Comparison of ENCODE assay signal across 21 cellular contexts in the genomic region with DNA sequence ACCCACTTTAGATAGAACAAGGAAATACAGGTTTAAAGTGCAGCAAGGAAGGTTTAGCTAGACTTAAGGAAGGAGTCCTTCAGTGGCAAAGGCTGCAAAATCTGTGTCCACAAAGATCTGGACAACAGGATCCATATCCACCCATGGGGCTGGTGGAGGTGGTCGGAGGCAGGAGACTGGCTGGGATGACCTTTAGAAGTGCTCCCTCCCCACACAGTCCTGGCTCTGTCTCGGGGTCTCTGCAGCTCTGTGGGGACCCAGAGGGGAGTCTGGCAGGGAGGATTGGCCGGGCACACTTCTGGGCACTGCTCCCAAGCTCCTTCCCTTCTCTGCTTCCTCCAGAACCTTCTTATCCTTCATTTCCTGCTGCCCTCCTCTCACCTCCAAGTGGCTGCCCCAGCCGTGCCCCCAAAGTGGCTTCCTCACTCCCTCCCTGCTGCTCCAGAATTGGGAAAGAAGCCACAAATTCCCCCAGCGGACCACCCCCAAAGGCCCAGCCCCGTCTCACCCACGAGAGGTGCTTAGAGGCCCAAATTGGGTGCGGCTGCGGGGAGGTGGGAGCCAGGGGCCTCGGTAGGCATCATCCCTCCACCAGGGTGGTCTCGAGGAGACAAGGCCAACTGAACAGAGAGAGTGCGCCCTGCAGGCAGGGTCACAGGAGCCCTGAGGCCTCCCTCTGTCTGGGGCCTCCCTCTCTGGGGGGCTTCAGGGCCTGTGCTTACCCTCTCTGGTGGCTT. TPM values are rescaled to one million over a fixed set of nuclear protein-coding genes. Genes with fewer than 3 reads are reported as not detected.
DNase-seq lines count a peak whose midpoint lies in the region; ATAC-seq, FAIRE-seq and TF ChIP-seq lines count a peak whose summit lies in the region.
"Had no signal": no experiment of that assay in that cellular context is flagged by ENCODE, and none has a peak within 500 bp of the region (broad histone marks: within the 10 kb centered on the region; RNA-seq: fewer than 3 reads in every experiment).

No MANE protein-coding gene starts in this region.

- H3K9me3 Mint-ChIP-seq in activated CD8-positive, alpha-beta T cell treated with anti-CD3 and anti-CD28 coated beads, Interleukin-2, amount 10 ng/mL, durations not matched to agents 7 days and 5 days (ENCODE audit: insufficient read depth): no peaks in the 10 kb centered on the region
- H3K9me3 Mint-ChIP-seq in activated CD8-positive, alpha-beta T cell treated with anti-CD3 and anti-CD28 coated beads for 36 hours: no peaks in the 10 kb centered on the region
- H3K9me3 Mint-ChIP-seq in activated CD4-positive, alpha-beta memory T cell treated with anti-CD3 and anti-CD28 coated beads, Interleukin-2, amount 10 ng/mL, durations not matched to agents 7 days and 5 days: no peaks in the 10 kb centered on the region
- H3K9me3 Mint-ChIP-seq: CD4-positive, alpha-beta memory T cell had no signal

- H4K5ac ChIP-seq in mesendoderm (ENCODE audit: low read length): no peak overlapping the region

- H3K79me2 ChIP-seq in K562 (ENCODE audit: control insufficient read depth, insufficient read depth, low read length) (no peaks in the 10 kb centered on the region), mesendoderm (ENCODE audit: control insufficient read depth, insufficient read depth, low read length) (no peaks in the 10 kb centered on the region)

- no peaks in the 10 kb centered on the region for H4K20me1 ChIP-seq in K562 (replicated peaks; ENCODE audit: control insufficient read depth, insufficient read depth, low read length)

- H2BK5ac ChIP-seq in mesendoderm (ENCODE audit: low read length): peak overlapping the region; percentile 1

- H3K36me3 Mint-ChIP-seq in activated CD8-positive, alpha-beta T cell treated with anti-CD3 and anti-CD28 coated beads, Interleukin-2, amount 10 ng/mL, durations not matched to agents 7 days and 5 days (ENCODE audit: low read depth): no peaks in the 10 kb centered on the region
- no peaks in the 10 kb centered on the region for H3K36me3 Mint-ChIP-seq in activated CD8-positive, alpha-beta T cell treated with anti-CD3 and anti-CD28 coated beads for 36 hours (ENCODE audit: low read depth)
- H3K36me3 Mint-ChIP-seq in activated CD4-positive, alpha-beta memory T cell treated with anti-CD3 and anti-CD28 coated beads, Interleukin-2, amount 10 ng/mL, durations not matched to agents 7 days and 5 days (ENCODE audit: low read depth): no peaks in the 10 kb centered on the region
- H3K36me3 Mint-ChIP-seq: CD4-positive, alpha-beta memory T cell had no signal

- 49% methylated on average over 9 of the region's 12 CpGs for WGBS in K562 (ENCODE audit: insufficient coverage, low coverage, missing lambda C conversion rate)
- no CpG with 5 or more reads among the region's 12 CpGs for WGBS in mesendoderm (ENCODE audit: extremely low coverage, insufficient coverage, low lambda C conversion rate)

- H2AFZ ChIP-seq in K562 (ENCODE audit: low read depth, low read length): no peak overlapping the region
- H2AFZ ChIP-seq: GM23248, PC-9 had no signal

- H3K27me3 Mint-ChIP-seq in activated CD8-positive, alpha-beta T cell treated with anti-CD3 and anti-CD28 coated beads, Interleukin-2, amount 10 ng/mL, durations not matched to agents 7 days and 5 days (ENCODE audit: low read depth): no peaks in the 10 kb centered on the region
- H3K27me3 Mint-ChIP-seq in activated CD8-positive, alpha-beta T cell treated with anti-CD3 and anti-CD28 coated beads for 36 hours: no peaks in the 10 kb centered on the region
- no peaks in the 10 kb centered on the region for H3K27me3 Mint-ChIP-seq in activated CD4-positive, alpha-beta memory T cell treated with anti-CD3 and anti-CD28 coated beads, Interleukin-2, amount 10 ng/mL, durations not matched to agents 7 days and 5 days
- H3K27me3 Mint-ChIP-seq: CD4-positive, alpha-beta memory T cell had no signal

- no peaks in the 10 kb centered on the region for H3K9me1 ChIP-seq in K562 (ENCODE audit: control insufficient read depth, insufficient read depth, low read length)

- POLR2A ChIA-PET in activated CD8-positive, alpha-beta T cell treated with anti-CD3 and anti-CD28 coated beads, Interleukin-2, amount 10 ng/mL, durations not matched to agents 7 days and 5 days (lab: Charles Lee): interaction anchor here (0.6 kb wide), 1 partner anchor 1169 kb away, joined by 4 read pairs; no protein-coding TSS in a partner anchor
- POLR2A ChIA-PET in activated CD8-positive, alpha-beta T cell treated with anti-CD3 and anti-CD28 coated beads for 36 hours (lab: Charles Lee): interaction anchor here (0.6 kb wide), 1 partner anchor 25 kb away, joined by 3 read pairs; the partner anchor contains the start of gene EIF2B2
- POLR2A ChIA-PET in K562 (lab: Yijun Ruan, JAX): interaction anchor here (0.7 kb wide), 1 partner anchor 25 kb away, joined by 3 read pairs; the partner anchor contains the start of gene EIF2B2
- POLR2A ChIA-PET in activated CD4-positive, alpha-beta memory T cell treated with anti-CD3 and anti-CD28 coated beads, Interleukin-2, amount 10 ng/mL, durations not matched to agents 7 days and 5 days (lab: Charles Lee): no interaction called here

- CTCF ChIA-PET in activated CD8-positive, alpha-beta T cell treated with anti-CD3 and anti-CD28 coated beads, Interleukin-2, amount 10 ng/mL, durations not matched to agents 7 days and 5 days (lab: Charles Lee): no interaction called here
- CTCF ChIA-PET in activated CD8-positive, alpha-beta T cell treated with anti-CD3 and anti-CD28 coated beads for 36 hours (lab: Charles Lee): interaction anchor here (1.4 kb wide), 1 partner anchor 31 kb away, joined by 4 read pairs; no protein-coding TSS in a partner anchor
- CTCF ChIA-PET in K562 (lab: Yijun Ruan, JAX; ENCODE audit: low intra/inter-chr PET ratio): no interaction called here
- CTCF ChIA-PET in activated CD4-positive, alpha-beta memory T cell treated with anti-CD3 and anti-CD28 coated beads, Interleukin-2, amount 10 ng/mL, durations not matched to agents 7 days and 5 days (lab: Charles Lee): no interaction called here

- TF ChIP-seq CTCF in activated CD8-positive, alpha-beta T cell treated with anti-CD3 and anti-CD28 coated beads for 36 hours (IDR thresholded peaks at IDR 0.05): no peak
- TF ChIP-seq CTCF in K562 (IDR thresholded peaks at IDR 0.05 in 2 of 3, conservative IDR thresholded peaks at IDR 0.05 in 1 of 3; ENCODE audit: insufficient read depth in 2 of 3, low read depth in 1 of 3, low read length in 3 of 3) (no peak), tibial artery (IDR thresholded peaks at IDR 0.05) (no peak)

- peak overlapping the region; percentile 17 for H2BK120ac ChIP-seq in mesendoderm (ENCODE audit: low read depth, low read length)

- H3K36me3 ChIP-seq in K562 (ENCODE audit: control insufficient read depth, insufficient read depth, low read length) (no peaks in the 10 kb centered on the region), mesendoderm (ENCODE audit: control insufficient read depth, insufficient read depth, low read length) (no peaks in the 10 kb centered on the region), tibial artery (no peaks in the 10 kb centered on the region)

- intact Hi-C loops in activated CD8-positive, alpha-beta T cell treated with anti-CD3 and anti-CD28 coated beads for 36 hours (cut with micrococcal nuclease): no loop called here
- intact Hi-C loops in K562 (cut with micrococcal nuclease): no loop called here
- intact Hi-C loops in tibial artery (cut with DNase I; ENCODE audit: low total_unique reads): no loop called here
- intact Hi-C loops in sciatic nerve (cut with DNase I): no loop called here

- H3K18ac ChIP-seq in mesendoderm (ENCODE audit: low read length): peak overlapping the region; percentile 5

- H3K27ac Mint-ChIP-seq in activated CD8-positive, alpha-beta T cell treated with anti-CD3 and anti-CD28 coated beads, Interleukin-2, amount 10 ng/mL, durations not matched to agents 7 days and 5 days: peak overlapping the region; percentile 49
- no peak overlapping the region for H3K27ac Mint-ChIP-seq in activated CD8-positive, alpha-beta T cell treated with anti-CD3 and anti-CD28 coated beads for 36 hours
- no peak overlapping the region for H3K27ac Mint-ChIP-seq in activated CD4-positive, alpha-beta memory T cell treated with anti-CD3 and anti-CD28 coated beads, Interleukin-2, amount 10 ng/mL, durations not matched to agents 7 days and 5 days
- H3K27ac Mint-ChIP-seq: CD4-positive, alpha-beta memory T cell had no signal

- H3K4me3 ChIP-seq in K562 (no peak overlapping the region), mesendoderm (ENCODE audit: low read length) (no peak overlapping the region), tibial artery (no peak overlapping the region)
- H3K4me3 ChIP-seq: GM23248, PC-9 had no signal

- no peak overlapping the region for H3K4me3 Mint-ChIP-seq in activated CD8-positive, alpha-beta T cell treated with anti-CD3 and anti-CD28 coated beads, Interleukin-2, amount 10 ng/mL, durations not matched to agents 7 days and 5 days
- no peak overlapping the region for H3K4me3 Mint-ChIP-seq in activated CD8-positive, alpha-beta T cell treated with anti-CD3 and anti-CD28 coated beads for 36 hours
- no peak overlapping the region for H3K4me3 Mint-ChIP-seq in activated CD4-positive, alpha-beta memory T cell treated with anti-CD3 and anti-CD28 coated beads, Interleukin-2, amount 10 ng/mL, durations not matched to agents 7 days and 5 days
- H3K4me3 Mint-ChIP-seq: CD4-positive, alpha-beta memory T cell had no signal

- H2BK15ac ChIP-seq in mesendoderm (replicated peaks; ENCODE audit: low read depth): no peak overlapping the region

- H3K4me1 ChIP-seq in K562 (replicated peaks in 1 of 2; ENCODE audit: control insufficient read depth in 2 of 2, insufficient read depth in 2 of 2, low read length in 2 of 2): peaks cover 0 to 35% of the 10 kb centered on the region in 2 experiments; a peak in 2 of 5 replicates
- peaks cover 29% of the 10 kb centered on the region for H3K4me1 ChIP-seq in mesendoderm (ENCODE audit: control insufficient read depth, low read depth, low read length)
- peaks cover 5 to 72% (median 61%) of the 10 kb centered on the region in 4 donors for H3K4me1 ChIP-seq in tibial artery

- H3K23ac ChIP-seq in mesendoderm (ENCODE audit: low read length): no peak overlapping the region

- H2AK5ac ChIP-seq in mesendoderm (ENCODE audit: low read length): peak overlapping the region; percentile 13

- no peak for ATAC-seq in activated CD8-positive, alpha-beta T cell treated with anti-CD3 and anti-CD28 coated beads, Interleukin-2, amount 10 ng/mL, durations not matched to agents 7 days and 5 days
- no peak for ATAC-seq in activated CD8-positive, alpha-beta T cell treated with anti-CD3 and anti-CD28 coated beads for 36 hours
- ATAC-seq in K562: no peak
- no peak for ATAC-seq in HG02642 (IDR thresholded peaks at IDR 0.05; ENCODE audit: poor library complexity, unreplicated experiment)
- no peak for ATAC-seq in sciatic nerve

- TF ChIP-seq POLR2A in K562 (conservative IDR thresholded peaks at IDR 0.05): no peak

- no peak for DNase-seq in activated CD8-positive, alpha-beta T cell treated with anti-CD3 and anti-CD28 coated beads, Interleukin-2, amount 10 ng/mL, durations not matched to agents 7 days and 5 days
- no peak for DNase-seq in activated CD8-positive, alpha-beta T cell treated with anti-CD3 and anti-CD28 coated beads for 36 hours
- peak in 1 of 4 experiments; percentile 3 for DNase-seq in K562 (ENCODE audit: extremely low read depth in 1 of 4, low spot score in 3 of 4)
- no peak for DNase-seq in mesendoderm
- peak in 1 of 2 donors; percentile 65 for DNase-seq in tibial artery
- DNase-seq in activated CD4-positive, alpha-beta memory T cell treated with anti-CD3 and anti-CD28 coated beads, Interleukin-2, amount 10 ng/mL, durations not matched to agents 7 days and 5 days: no peak
- DNase-seq in sciatic nerve (ENCODE audit: low spot score): no peak
- DNase-seq: Calu3; CD4-positive, alpha-beta memory T cell; DMS53; GM23248; Karpas-422; NCI-H1436; NCI-H2029; NCI-H526; PC-9 had no signal

- peaks cover 18% of the 10 kb centered on the region for H3K4me1 Mint-ChIP-seq in activated CD8-positive, alpha-beta T cell treated with anti-CD3 and anti-CD28 coated beads, Interleukin-2, amount 10 ng/mL, durations not matched to agents 7 days and 5 days (ENCODE audit: low read depth)
- peaks cover 5% of the 10 kb centered on the region for H3K4me1 Mint-ChIP-seq in activated CD8-positive, alpha-beta T cell treated with anti-CD3 and anti-CD28 coated beads for 36 hours (ENCODE audit: low read depth)
- peaks cover 6% of the 10 kb centered on the region for H3K4me1 Mint-ChIP-seq in activated CD4-positive, alpha-beta memory T cell treated with anti-CD3 and anti-CD28 coated beads, Interleukin-2, amount 10 ng/mL, durations not matched to agents 7 days and 5 days

- H3K79me1 ChIP-seq in mesendoderm (ENCODE audit: low read length): no peaks in the 10 kb centered on the region

- H3K9ac ChIP-seq in K562 (ENCODE audit: insufficient read depth in 1 of 2, low read depth in 2 of 2, low read length in 2 of 2) (no peak overlapping the region), mesendoderm (ENCODE audit: low read length) (no peak overlapping the region)
- H3K9ac ChIP-seq: GM23248 had no signal

- BruUV-seq in K562 (replicated peaks; lab: Mats Ljungman, UMichigan): no TSS peak

- FAIRE-seq in K562 (lab: Jason Lieb, UNC): no peak
- FAIRE-seq: GM12891, GM19239 had no signal

- H3K4me2 ChIP-seq in K562 (ENCODE audit: insufficient read depth, low read length) (no peak overlapping the region), mesendoderm (ENCODE audit: low read length) (no peak overlapping the region)
- H3K4me2 ChIP-seq: PC-9 had no signal

- in situ Hi-C loops in K562 (cut with MboI): no loop called here

- H3K4ac ChIP-seq in mesendoderm (ENCODE audit: low read depth, low read length): peak overlapping the region; percentile 29

- no peak overlapping the region for H3K27ac ChIP-seq in K562 (ENCODE audit: extremely low read depth, low read depth, low read length)
- H3K27ac ChIP-seq in mesendoderm (ENCODE audit: low read depth, low read length): no peak overlapping the region
- H3K27ac ChIP-seq in tibial artery: peak overlapping the region; percentile 80 to 94
- H3K27ac ChIP-seq: 22Rv1, GM23248, PC-9 had no signal

- TF ChIP-seq RAD21 in K562 (CRISPR knock-in tag; conservative IDR thresholded peaks at IDR 0.05 in 1 of 2, IDR thresholded peaks at IDR 0.05 in 1 of 2): no peak

- H3K56ac ChIP-seq in mesendoderm (ENCODE audit: low read length): peak overlapping the region; percentile 15

- no peaks in the 10 kb centered on the region for H3K9me3 ChIP-seq in K562 (replicated peaks; ENCODE audit: control insufficient read depth, insufficient read depth, low read depth, low read length)
- H3K9me3 ChIP-seq in tibial artery: no peaks in the 10 kb centered on the region

- no peaks in the 10 kb centered on the region for H3K27me3 ChIP-seq in K562 (ENCODE audit: control insufficient read depth in 2 of 2, insufficient read depth in 2 of 2, low read length in 2 of 2)
- H3K27me3 ChIP-seq in mesendoderm (ENCODE audit: insufficient read depth, low read length, poor library complexity): no peaks in the 10 kb centered on the region
- no peaks in the 10 kb centered on the region for H3K27me3 ChIP-seq in tibial artery

- H4K8ac ChIP-seq in mesendoderm (ENCODE audit: low read depth, low read length): no peak overlapping the region

- TF ChIP-seq EP300 in K562 (IDR thresholded peaks at IDR 0.05; ENCODE audit: low read length): no peak

RNA-seq across cellular contexts. Expression of gene PGF, which starts 21.9 kb away (rescaled TPM):
- total RNA-seq in activated CD8-positive, alpha-beta T cell treated with anti-CD3 and anti-CD28 coated beads, Interleukin-2, amount 10 ng/mL, durations not matched to agents 7 days and 5 days: under 1 TPM in 1 of 2 experiments, not detected in 1; 0.21 TPM
- under 1 TPM; 0.27 to 0.45 TPM for total RNA-seq in activated CD8-positive, alpha-beta T cell treated with anti-CD3 and anti-CD28 coated beads for 36 hours
- total RNA-seq in K562 (2011; cell fraction: chromatin; rRNA removed; ENCODE audit: low replicate concordance): 0.23 and 0.65 TPM in 2 replicates
- total RNA-seq in K562 (2011; cell fraction: nucleolus; rRNA removed): 0.79 and 1.2 TPM in 2 replicates
- total RNA-seq in K562 (2011; cell fraction: nucleoplasm; rRNA removed): 0.51 and 0.69 TPM in 2 replicates
- total RNA-seq in K562 (2014; rRNA removed) (0.18 and 0.90 TPM in 2 replicates), K562 (2014; rRNA removed; fragmentation: Illumina TruSeq; extraction: Trizol) (0.22 and 0.32 TPM in 2 replicates), K562 (2015; rRNA removed; fragmentation: Illumina TruSeq; extraction: Trizol) (0.11 and 0.34 TPM in 2 replicates), K562 (2021) (0.29 and 0.44 TPM in 2 replicates), sciatic nerve (12.4 TPM)
- polyA plus RNA-seq in K562 (2011; rRNA removed) (0.14 and 0.20 TPM in 2 replicates), K562 (2014; fragmentation: Illumina TruSeq; extraction: Trizol) (0.18 and 0.54 TPM in 2 replicates), K562 (2014; fragmentation: Nextera tagmentation; extraction: Ambion mirVana) (under 1 TPM; 0.04 to 0.07 TPM), K562 (2014; rRNA removed) (0.30 and 0.66 TPM in 2 replicates)
- polyA plus RNA-seq in K562 (2011; cell fraction: cytosol; rRNA removed): 0.03 and 0.07 TPM in 2 replicates
- polyA plus RNA-seq in K562 (2011; cell fraction: nucleus; rRNA removed): 0.06 and 0.31 TPM in 2 replicates
- polyA plus RNA-seq in K562 (2012): 0.10 and 0.29 TPM in 2 replicates
- 0.06 and 0.14 TPM in 2 replicates for polyA minus RNA-seq in K562 (2011; rRNA and poly(A)+ RNA removed)
- not detected in 2 replicates for polyA minus RNA-seq in K562 (2011; cell fraction: cytosol; rRNA and poly(A)+ RNA removed)
- polyA minus RNA-seq in K562 (2011; cell fraction: nucleus; rRNA and poly(A)+ RNA removed): 0.22 and 0.40 TPM in 2 replicates
- polyA plus RNA-seq in mesendoderm (2013, experiment 1 of 2): 1.2 TPM
- 1.3 TPM for polyA plus RNA-seq in mesendoderm (2013, experiment 2 of 2)
- total RNA-seq in activated CD4-positive, alpha-beta memory T cell treated with anti-CD3 and anti-CD28 coated beads, Interleukin-2, amount 10 ng/mL, durations not matched to agents 7 days and 5 days: under 1 TPM; 0.23 to 0.38 TPM
- total RNA-seq: CD4-positive, alpha-beta memory T cell had no signal

RNA-seq across cellular contexts. Expression of gene EIF2B2, which starts 25.4 kb away (rescaled TPM):
- total RNA-seq in activated CD8-positive, alpha-beta T cell treated with anti-CD3 and anti-CD28 coated beads, Interleukin-2, amount 10 ng/mL, durations not matched to agents 7 days and 5 days: 10 to 100 TPM; 49.1 to 51.0 TPM
- 10 to 100 TPM; 50.5 to 51.9 TPM for total RNA-seq in activated CD8-positive, alpha-beta T cell treated with anti-CD3 and anti-CD28 coated beads for 36 hours
- total RNA-seq in K562 (2011; cell fraction: chromatin; rRNA removed; ENCODE audit: low replicate concordance): 38.8 and 45.9 TPM in 2 replicates
- total RNA-seq in K562 (2011; cell fraction: nucleolus; rRNA removed): 28.3 and 32.6 TPM in 2 replicates
- total RNA-seq in K562 (2011; cell fraction: nucleoplasm; rRNA removed): 30.9 and 46.0 TPM in 2 replicates
- total RNA-seq in K562 (2014; rRNA removed): 53.3 and 65.7 TPM in 2 replicates
- 29.1 and 29.3 TPM in 2 replicates for total RNA-seq in K562 (2014; rRNA removed; fragmentation: Illumina TruSeq; extraction: Trizol)
- total RNA-seq in K562 (2015; rRNA removed; fragmentation: Illumina TruSeq; extraction: Trizol): 28.3 and 31.8 TPM in 2 replicates
- total RNA-seq in K562 (2021): 38.9 and 39.5 TPM in 2 replicates
- polyA plus RNA-seq in K562 (2011; rRNA removed): 94.1 and 95.6 TPM in 2 replicates
- 76.7 and 80.9 TPM in 2 replicates for polyA plus RNA-seq in K562 (2011; cell fraction: cytosol; rRNA removed)
- polyA plus RNA-seq in K562 (2011; cell fraction: nucleus; rRNA removed): 48.0 and 48.4 TPM in 2 replicates
- polyA plus RNA-seq in K562 (2012): 43.7 and 47.1 TPM in 2 replicates
- polyA plus RNA-seq in K562 (2014; fragmentation: Illumina TruSeq; extraction: Trizol): 52.4 and 55.6 TPM in 2 replicates
- 10 to 100 TPM; 10.6 to 16.1 TPM for polyA plus RNA-seq in K562 (2014; fragmentation: Nextera tagmentation; extraction: Ambion mirVana)
- polyA plus RNA-seq in K562 (2014; rRNA removed): 58.7 and 68.3 TPM in 2 replicates
- polyA minus RNA-seq in K562 (2011; rRNA and poly(A)+ RNA removed): 50.6 and 57.5 TPM in 2 replicates
- 29.7 and 30.0 TPM in 2 replicates for polyA minus RNA-seq in K562 (2011; cell fraction: cytosol; rRNA and poly(A)+ RNA removed)
- 13.5 and 25.0 TPM in 2 replicates for polyA minus RNA-seq in K562 (2011; cell fraction: nucleus; rRNA and poly(A)+ RNA removed)
- 37.3 TPM for polyA plus RNA-seq in mesendoderm (2013, experiment 1 of 2)
- 37.9 TPM for polyA plus RNA-seq in mesendoderm (2013, experiment 2 of 2)
- 10 to 100 TPM; 63.7 to 64.0 TPM for total RNA-seq in activated CD4-positive, alpha-beta memory T cell treated with anti-CD3 and anti-CD28 coated beads, Interleukin-2, amount 10 ng/mL, durations not matched to agents 7 days and 5 days
- total RNA-seq in sciatic nerve: 30.8 TPM

RNA-seq across cellular contexts. Expression of gene RPS6KL1, which starts 54.3 kb away (rescaled TPM):
- total RNA-seq in activated CD8-positive, alpha-beta T cell treated with anti-CD3 and anti-CD28 coated beads, Interleukin-2, amount 10 ng/mL, durations not matched to agents 7 days and 5 days: 1 to 10 TPM; 4.3 to 5.2 TPM
- 1 to 10 TPM; 4.1 to 5.1 TPM for total RNA-seq in activated CD8-positive, alpha-beta T cell treated with anti-CD3 and anti-CD28 coated beads for 36 hours
- 43.9 and 107 TPM in 2 replicates for total RNA-seq in K562 (2011; cell fraction: chromatin; rRNA removed; ENCODE audit: low replicate concordance)
- 48.3 and 51.7 TPM in 2 replicates for total RNA-seq in K562 (2011; cell fraction: nucleolus; rRNA removed)
- total RNA-seq in K562 (2011; cell fraction: nucleoplasm; rRNA removed): 33.6 and 36.7 TPM in 2 replicates
- 10.6 and 11.1 TPM in 2 replicates for total RNA-seq in K562 (2014; rRNA removed)
- total RNA-seq in K562 (2014; rRNA removed; fragmentation: Illumina TruSeq; extraction: Trizol): 8.1 and 8.2 TPM in 2 replicates
- 5.7 and 5.8 TPM in 2 replicates for total RNA-seq in K562 (2015; rRNA removed; fragmentation: Illumina TruSeq; extraction: Trizol)
- 13.6 and 15.5 TPM in 2 replicates for total RNA-seq in K562 (2021)
- polyA plus RNA-seq in K562 (2011; rRNA removed): 6.8 and 8.3 TPM in 2 replicates
- polyA plus RNA-seq in K562 (2011; cell fraction: cytosol; rRNA removed): 4.3 and 6.7 TPM in 2 replicates
- 19.3 and 36.6 TPM in 2 replicates for polyA plus RNA-seq in K562 (2011; cell fraction: nucleus; rRNA removed)
- polyA plus RNA-seq in K562 (2012): 5.5 and 6.8 TPM in 2 replicates
- polyA plus RNA-seq in K562 (2014; fragmentation: Illumina TruSeq; extraction: Trizol): 7.7 and 8.6 TPM in 2 replicates
- polyA plus RNA-seq in K562 (2014; fragmentation: Nextera tagmentation; extraction: Ambion mirVana): 1 to 10 TPM in 1 of 2 experiments, under 1 TPM in 1; 0.91 to 1.8 TPM
- 10.2 and 11.6 TPM in 2 replicates for polyA plus RNA-seq in K562 (2014; rRNA removed)
- polyA minus RNA-seq in K562 (2011; rRNA and poly(A)+ RNA removed): 10.8 and 14.4 TPM in 2 replicates
- 4.2 and 4.9 TPM in 2 replicates for polyA minus RNA-seq in K562 (2011; cell fraction: cytosol; rRNA and poly(A)+ RNA removed)
- 12.8 and 15.6 TPM in 2 replicates for polyA minus RNA-seq in K562 (2011; cell fraction: nucleus; rRNA and poly(A)+ RNA removed)
- 5.1 TPM for polyA plus RNA-seq in mesendoderm (2013, experiment 1 of 2)
- 6.0 TPM for polyA plus RNA-seq in mesendoderm (2013, experiment 2 of 2)
- 1 to 10 TPM; 3.6 to 3.8 TPM for total RNA-seq in activated CD4-positive, alpha-beta memory T cell treated with anti-CD3 and anti-CD28 coated beads, Interleukin-2, amount 10 ng/mL, durations not matched to agents 7 days and 5 days
- total RNA-seq in sciatic nerve: 4.7 TPM
- total RNA-seq: HT1080 had no signal

Comparison
In these comparisons a context has a peak if more than half of its experiments do, and no peak if none do; other contexts are left out.
1. H3K27ac ChIP-seq: peak in tibial artery (2 of 2); none in K562 (single experiment) and mesendoderm (single experiment).